In the genomic region with DNA sequence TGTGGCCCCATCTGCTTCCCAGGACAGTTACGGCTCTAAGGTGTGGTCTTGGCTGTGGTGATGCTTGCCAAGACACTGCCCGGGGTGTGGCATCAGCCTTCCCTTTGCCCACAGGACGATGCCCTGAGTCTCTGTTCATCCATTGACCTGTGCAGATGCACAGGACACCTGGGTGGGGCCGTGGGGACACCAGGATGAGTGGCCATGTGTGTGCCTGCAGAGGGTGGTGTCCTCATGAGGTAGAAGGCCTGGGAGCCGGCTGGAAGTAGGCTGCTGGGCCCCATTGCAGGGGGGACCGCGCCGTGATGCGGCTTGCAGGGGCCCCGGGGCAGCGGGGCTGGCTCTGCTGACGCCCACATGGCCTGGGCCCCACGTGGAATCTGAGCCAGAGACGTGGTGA, we compare ENCODE assay signal across 25 cellular contexts.
"Had no signal": no experiment of that assay in that cellular context is flagged by ENCODE, and none has a peak within 500 bp of the region (broad histone marks: within the 10 kb centered on the region; RNA-seq: fewer than 3 reads in every experiment).

No MANE protein-coding gene starts in this region.

- H3K36me3 ChIP-seq: adrenal gland, heart right ventricle, uterus had no signal

- H3K27me3 Mint-ChIP-seq: activated T-helper 17 cell treated with anti-CD3 and anti-CD28 coated beads, Interleukin-2, amount 50 U/mL, for 72 hours had no signal

- H3K4me1 ChIP-seq: adrenal gland, esophagus muscularis mucosa, gastroesophageal sphincter, tibial nerve, uterus had no signal

- H3K9me3 Mint-ChIP-seq: activated CD4-positive, alpha-beta memory T cell treated with anti-CD3 and anti-CD28 coated beads, Interleukin-2, amount 10 ng/mL, durations not matched to agents 7 days and 5 days; activated naive CD4-positive, alpha-beta T cell treated with anti-CD3 and anti-CD28 coated beads for 36 hours; activated T-helper 17 cell treated with anti-CD3 and anti-CD28 coated beads, Interleukin-2, amount 50 U/mL, for 72 hours; immature natural killer cell had no signal

- H3K4me3 Mint-ChIP-seq: activated CD4-positive, alpha-beta memory T cell treated with anti-CD3 and anti-CD28 coated beads, Interleukin-2, amount 10 ng/mL, durations not matched to agents 7 days and 5 days; activated naive CD4-positive, alpha-beta T cell treated with anti-CD3 and anti-CD28 coated beads for 36 hours; activated T-helper 17 cell treated with anti-CD3 and anti-CD28 coated beads, Interleukin-2, amount 50 U/mL, for 72 hours; immature natural killer cell; nephron; WTC11 had no signal

- H3K27me3 ChIP-seq: adrenal gland, esophagus muscularis mucosa, gastroesophageal sphincter, tibial nerve, uterus had no signal

- H3K9me3 ChIP-seq: adrenal gland, esophagus muscularis mucosa, gastroesophageal sphincter, heart right ventricle, uterus had no signal

- ATAC-seq: activated T-helper 17 cell treated with anti-CD3 and anti-CD28 coated beads, Interleukin-2, amount 50 U/mL, for 72 hours; gastroesophageal sphincter had no signal

- H3K27ac Mint-ChIP-seq: activated CD4-positive, alpha-beta memory T cell treated with anti-CD3 and anti-CD28 coated beads, Interleukin-2, amount 10 ng/mL, durations not matched to agents 7 days and 5 days; activated naive CD4-positive, alpha-beta T cell treated with anti-CD3 and anti-CD28 coated beads for 36 hours; activated T-helper 17 cell treated with anti-CD3 and anti-CD28 coated beads, Interleukin-2, amount 50 U/mL, for 72 hours; immature natural killer cell; nephron; WTC11 had no signal

- H3K4me1 Mint-ChIP-seq: nephron had no signal

- H3K4me3 ChIP-seq: adrenal gland, esophagus muscularis mucosa, gastroesophageal sphincter, heart right ventricle, lung, tibial nerve, uterus had no signal

- H3K27ac ChIP-seq: adrenal gland, esophagus muscularis mucosa, gastroesophageal sphincter, heart right ventricle, tibial nerve, uterus had no signal

- DNase-seq: activated CD4-positive, alpha-beta memory T cell treated with anti-CD3 and anti-CD28 coated beads, Interleukin-2, amount 10 ng/mL, durations not matched to agents 7 days and 5 days; activated CD4-positive, alpha-beta T cell treated with anti-CD3 and anti-CD28 coated beads for 48 hours; activated naive CD4-positive, alpha-beta T cell treated with anti-CD3 and anti-CD28 coated beads for 36 hours; activated T-cell treated with anti-CD3 and anti-CD28 coated beads, Interleukin-2, amount 50 U/mL, for 1 hour; dermis blood vessel endothelial cell; effector memory CD4-positive, alpha-beta T cell; heart right ventricle; immature natural killer cell; nucleus accumbens; stimulated activated CD4-positive, alpha-beta T cell treated with anti-CD3 and anti-CD28 coated beads, Interleukin-12 subunit alpha, Interleukin-12 subunit beta, amount 100 ng/mL, for 4 hours; stimulated activated CD4-positive, alpha-beta T cell treated with anti-CD3 and anti-CD28 coated beads, Interleukin-1b, Interleukin-23, amount 100 ng/mL, for 48 hours; stimulated activated CD8-positive, alpha-beta memory T cell treated with anti-CD3 and anti-CD28 coated beads, Interleukin-4, amount 100 ng/mL, for 48 hours; stimulated activated naive CD4-positive, alpha-beta T cell; substantia nigra had no signal

- FAIRE-seq: endothelial cell of umbilical vein, TTC549 had no signal
